Comparison of ENCODE assay signal across 1 cellular context in genomic region chr17:2398188-2398587, GRCh38.
TF ChIP-seq lines count a peak whose summit lies in the region.

No MANE protein-coding gene starts in this region.

TF ChIP-seq in HepG2, 621 proteins besides CTCF, POLR2A, EP300 and RAD21 (continued from another document):
- TF ChIP-seq, protein P1, sequence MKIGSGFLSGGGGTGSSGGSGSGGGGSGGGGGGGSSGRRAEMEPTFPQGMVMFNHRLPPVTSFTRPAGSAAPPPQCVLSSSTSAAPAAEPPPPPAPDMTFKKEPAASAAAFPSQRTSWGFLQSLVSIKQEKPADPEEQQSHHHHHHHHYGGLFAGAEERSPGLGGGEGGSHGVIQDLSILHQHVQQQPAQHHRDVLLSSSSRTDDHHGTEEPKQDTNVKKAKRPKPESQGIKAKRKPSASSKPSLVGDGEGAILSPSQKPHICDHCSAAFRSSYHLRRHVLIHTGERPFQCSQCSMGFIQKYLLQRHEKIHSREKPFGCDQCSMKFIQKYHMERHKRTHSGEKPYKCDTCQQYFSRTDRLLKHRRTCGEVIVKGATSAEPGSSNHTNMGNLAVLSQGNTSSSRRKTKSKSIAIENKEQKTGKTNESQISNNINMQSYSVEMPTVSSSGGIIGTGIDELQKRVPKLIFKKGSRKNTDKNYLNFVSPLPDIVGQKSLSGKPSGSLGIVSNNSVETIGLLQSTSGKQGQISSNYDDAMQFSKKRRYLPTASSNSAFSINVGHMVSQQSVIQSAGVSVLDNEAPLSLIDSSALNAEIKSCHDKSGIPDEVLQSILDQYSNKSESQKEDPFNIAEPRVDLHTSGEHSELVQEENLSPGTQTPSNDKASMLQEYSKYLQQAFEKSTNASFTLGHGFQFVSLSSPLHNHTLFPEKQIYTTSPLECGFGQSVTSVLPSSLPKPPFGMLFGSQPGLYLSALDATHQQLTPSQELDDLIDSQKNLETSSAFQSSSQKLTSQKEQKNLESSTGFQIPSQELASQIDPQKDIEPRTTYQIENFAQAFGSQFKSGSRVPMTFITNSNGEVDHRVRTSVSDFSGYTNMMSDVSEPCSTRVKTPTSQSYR (CRISPR knock-in tag; IDR thresholded peaks at IDR 0.05; ENCODE audit: borderline replicate concordance) = no peak
- TF ChIP-seq IKZF4 (CRISPR knock-in tag; IDR thresholded peaks at IDR 0.05; ENCODE audit: borderline replicate concordance, low read depth, not compliant biosample characterization) (no peak), MBNL3 (CRISPR knock-in tag; conservative IDR thresholded peaks at IDR 0.05) (no peak), ZNF839 (CRISPR knock-in tag; IDR thresholded peaks at IDR 0.05; ENCODE audit: borderline replicate concordance) (no peak), ZNF703 (CRISPR knock-in tag; IDR thresholded peaks at IDR 0.05; ENCODE audit: borderline replicate concordance) (no peak), SALL1 (CRISPR knock-in tag; IDR thresholded peaks at IDR 0.05) (0 out of 2 replicates have a peak, but pooled peaks have one; percentile 34), KDM6A (CRISPR knock-in tag; IDR thresholded peaks at IDR 0.05; ENCODE audit: low read depth) (no peak), GABPB1 (CRISPR knock-in tag; IDR thresholded peaks at IDR 0.05) (no peak), ZBTB44 (CRISPR knock-in tag; IDR thresholded peaks at IDR 0.05) (no peak), TFDP1 (CRISPR knock-in tag; IDR thresholded peaks at IDR 0.05; ENCODE audit: borderline replicate concordance) (no peak), ZNF331 (CRISPR knock-in tag; IDR thresholded peaks at IDR 0.05) (no peak), CCDC6 (CRISPR knock-in tag; IDR thresholded peaks at IDR 0.05) (no peak), PLRG1 (conservative IDR thresholded peaks at IDR 0.05) (no peak), TAF1 (CRISPR knock-in tag; IDR thresholded peaks at IDR 0.05) (0 out of 2 replicates have a peak, but pooled peaks have one; percentile 10), POGK (CRISPR knock-in tag; conservative IDR thresholded peaks at IDR 0.05) (0 out of 2 replicates have a peak, but pooled peaks have one; percentile 23), RXRA (CRISPR knock-in tag; IDR thresholded peaks at IDR 0.05) (0 out of 2 replicates have a peak, but pooled peaks have one; percentile 2), IRF2 (CRISPR knock-in tag; IDR thresholded peaks at IDR 0.05) (no peak), ZNF784 (CRISPR knock-in tag; IDR thresholded peaks at IDR 0.05; ENCODE audit: borderline replicate concordance) (no peak)
- TF ChIP-seq, protein P2, sequence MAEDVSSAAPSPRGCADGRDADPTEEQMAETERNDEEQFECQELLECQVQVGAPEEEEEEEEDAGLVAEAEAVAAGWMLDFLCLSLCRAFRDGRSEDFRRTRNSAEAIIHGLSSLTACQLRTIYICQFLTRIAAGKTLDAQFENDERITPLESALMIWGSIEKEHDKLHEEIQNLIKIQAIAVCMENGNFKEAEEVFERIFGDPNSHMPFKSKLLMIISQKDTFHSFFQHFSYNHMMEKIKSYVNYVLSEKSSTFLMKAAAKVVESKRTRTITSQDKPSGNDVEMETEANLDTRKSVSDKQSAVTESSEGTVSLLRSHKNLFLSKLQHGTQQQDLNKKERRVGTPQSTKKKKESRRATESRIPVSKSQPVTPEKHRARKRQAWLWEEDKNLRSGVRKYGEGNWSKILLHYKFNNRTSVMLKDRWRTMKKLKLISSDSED (CRISPR knock-in tag; IDR thresholded peaks at IDR 0.05) = no peak
